26 cellular contexts compared by ENCODE assay signal in the genomic region with DNA sequence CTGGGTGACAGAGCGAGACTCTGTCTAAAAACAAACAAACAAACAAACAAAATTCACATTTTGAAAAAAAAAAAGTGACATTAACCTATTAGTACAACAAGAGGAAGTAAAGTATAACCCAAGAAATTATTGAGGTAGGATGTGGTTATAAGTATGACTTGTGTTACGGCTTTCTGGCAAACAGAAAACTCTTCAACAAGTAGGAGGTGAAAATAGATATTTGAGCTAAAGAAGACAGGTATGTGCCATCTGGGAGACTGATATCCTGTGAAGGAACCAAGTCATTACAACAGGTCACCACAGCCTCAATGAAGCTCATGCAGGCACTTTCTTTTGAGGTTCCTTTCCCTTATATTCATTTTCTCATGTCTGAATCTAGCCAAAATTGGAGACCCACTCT. TPM values are rescaled to one million over a fixed set of nuclear protein-coding genes. Genes with fewer than 3 reads are reported as not detected.
DNase-seq lines count a peak whose midpoint lies in the region; ATAC-seq lines count a peak whose summit lies in the region.
"Had no signal": no experiment of that assay in that cellular context is flagged by ENCODE, and none has a peak within 500 bp of the region (broad histone marks: within the 10 kb centered on the region; RNA-seq: fewer than 3 reads in every experiment).

No MANE protein-coding gene starts in this region.

- no peak overlapping the region for H3K4me3 Mint-ChIP-seq in activated T-cell treated with anti-CD3 and anti-CD28 coated beads, Interleukin-2, amount 50 U/mL, for 72 hours
- H3K4me3 Mint-ChIP-seq in activated T-cell treated with anti-CD3 and anti-CD28 coated beads, Interleukin-2, amount 50 U/mL, for 4 hours, result no peak overlapping the region
- H3K4me3 Mint-ChIP-seq in T-cell, result peak overlapping the region in 1 of 3 donors; percentile 32
- no peak overlapping the region for H3K4me3 Mint-ChIP-seq in natural killer cell treated with Interleukin-12 subunit alpha and Interleukin-12 subunit beta and Interleukin-15 and Interleukin-18, amount 100 ng/mL, for 72 hours

- ATAC-seq in activated T-cell treated with anti-CD3 and anti-CD28 coated beads, Interleukin-2, amount 50 U/mL, for 72 hours (replicated peaks in 1 of 2), result no peak
- ATAC-seq in activated T-cell treated with anti-CD3 and anti-CD28 coated beads, Interleukin-2, amount 50 U/mL, for 4 hours, result no peak
- ATAC-seq in T-cell (replicated peaks in 1 of 4), result peak in 1 of 4 experiments; percentile 47
- ATAC-seq in activated naive CD4-positive, alpha-beta T cell treated with anti-CD3 and anti-CD28 coated beads, Interleukin-2, amount 50 U/mL, for 72 hours, result no peak
- no peak for ATAC-seq in natural killer cell treated with Interleukin-12 subunit alpha and Interleukin-12 subunit beta and Interleukin-15 and Interleukin-18, amount 100 ng/mL, for 72 hours
- ATAC-seq in GM19467 (IDR thresholded peaks at IDR 0.05; ENCODE audit: unreplicated experiment), result no peak
- ATAC-seq: K562 had no signal

- peaks cover 10 to 17% of the 10 kb centered on the region in 2 donors for H3K36me3 Mint-ChIP-seq in activated T-cell treated with anti-CD3 and anti-CD28 coated beads, Interleukin-2, amount 50 U/mL, for 72 hours (ENCODE audit: insufficient read depth in 2 of 2)
- H3K36me3 Mint-ChIP-seq in activated T-cell treated with anti-CD3 and anti-CD28 coated beads, Interleukin-2, amount 50 U/mL, for 4 hours (ENCODE audit: insufficient read depth), result peaks cover 31% of the 10 kb centered on the region
- H3K36me3 Mint-ChIP-seq in T-cell, result peaks cover 45% of the 10 kb centered on the region
- peaks cover 0 to 33% of the 10 kb centered on the region in 2 donors for H3K36me3 Mint-ChIP-seq in activated naive CD4-positive, alpha-beta T cell treated with anti-CD3 and anti-CD28 coated beads, Interleukin-2, amount 50 U/mL, for 72 hours
- H3K36me3 Mint-ChIP-seq in natural killer cell treated with Interleukin-12 subunit alpha and Interleukin-12 subunit beta and Interleukin-15 and Interleukin-18, amount 100 ng/mL, for 72 hours, result peaks cover 26% of the 10 kb centered on the region

- no peak for DNase-seq in activated T-cell treated with anti-CD3 and anti-CD28 coated beads, Interleukin-2, amount 50 U/mL, for 72 hours
- no peak for DNase-seq in activated T-cell treated with anti-CD3 and anti-CD28 coated beads, Interleukin-2, amount 50 U/mL, for 4 hours
- no peak for DNase-seq in T-cell
- no peak for DNase-seq in activated naive CD4-positive, alpha-beta T cell treated with anti-CD3 and anti-CD28 coated beads, Interleukin-2, amount 50 U/mL, for 72 hours (ENCODE audit: low spot score in 2 of 2)
- DNase-seq in natural killer cell treated with Interleukin-12 subunit alpha and Interleukin-12 subunit beta and Interleukin-15 and Interleukin-18, amount 100 ng/mL, for 72 hours (ENCODE audit: low spot score), result no peak
- no peak for DNase-seq in SIG-M5 treated with dmso at 0.1 percent for 504 hours (lab: John Stamatoyannopoulos, UW; ENCODE audit: unreplicated experiment)
- no peak for DNase-seq in amygdala (lab: John Stamatoyannopoulos, UW)
- DNase-seq: activated effector memory CD4-positive, alpha-beta T cell treated with anti-CD3 and anti-CD28 coated beads, Interleukin-2, amount 50 U/mL, for 16 hours; aorta; BE2C; colonic mucosa; COR-L47; DMS79; effector CD8-positive, alpha-beta T cell; GDM1; glutamatergic neuron; MG63; NCI-H1105 treated with DMSO at 0.1 percent for 48 hours; NCI-H2029 treated with DMSO at 0.1 percent for 48 hours; NCI-H2227 treated with DMSO at 0.1 percent for 48 hours; NCI-H526 treated with DMSO at 0.1 percent for 48 hours; Right ventricle myocardium superior had no signal

- no peaks in the 10 kb centered on the region for H3K27me3 Mint-ChIP-seq in activated T-cell treated with anti-CD3 and anti-CD28 coated beads, Interleukin-2, amount 50 U/mL, for 72 hours (ENCODE audit: low read depth)
- no peaks in the 10 kb centered on the region for H3K27me3 Mint-ChIP-seq in activated T-cell treated with anti-CD3 and anti-CD28 coated beads, Interleukin-2, amount 50 U/mL, for 4 hours (ENCODE audit: low read depth)
- H3K27me3 Mint-ChIP-seq in T-cell, result no peaks in the 10 kb centered on the region
- no peaks in the 10 kb centered on the region for H3K27me3 Mint-ChIP-seq in natural killer cell treated with Interleukin-12 subunit alpha and Interleukin-12 subunit beta and Interleukin-15 and Interleukin-18, amount 100 ng/mL, for 72 hours

- peak overlapping the region; percentile 44 for H3K27ac Mint-ChIP-seq in activated T-cell treated with anti-CD3 and anti-CD28 coated beads, Interleukin-2, amount 50 U/mL, for 72 hours
- H3K27ac Mint-ChIP-seq in T-cell, result peak overlapping the region; percentile 65 to 81
- H3K27ac Mint-ChIP-seq in activated naive CD4-positive, alpha-beta T cell treated with anti-CD3 and anti-CD28 coated beads, Interleukin-2, amount 50 U/mL, for 72 hours, result peak overlapping the region; percentile 77 to 86
- H3K27ac Mint-ChIP-seq in natural killer cell treated with Interleukin-12 subunit alpha and Interleukin-12 subunit beta and Interleukin-15 and Interleukin-18, amount 100 ng/mL, for 72 hours, result peak overlapping the region; percentile 77 to 84

- no peaks in the 10 kb centered on the region for H3K9me3 Mint-ChIP-seq in activated T-cell treated with anti-CD3 and anti-CD28 coated beads, Interleukin-2, amount 50 U/mL, for 72 hours
- no peaks in the 10 kb centered on the region for H3K9me3 Mint-ChIP-seq in activated T-cell treated with anti-CD3 and anti-CD28 coated beads, Interleukin-2, amount 50 U/mL, for 4 hours
- no peaks in the 10 kb centered on the region for H3K9me3 Mint-ChIP-seq in T-cell
- H3K9me3 Mint-ChIP-seq in activated naive CD4-positive, alpha-beta T cell treated with anti-CD3 and anti-CD28 coated beads, Interleukin-2, amount 50 U/mL, for 72 hours, result no peaks in the 10 kb centered on the region
- no peaks in the 10 kb centered on the region for H3K9me3 Mint-ChIP-seq in natural killer cell treated with Interleukin-12 subunit alpha and Interleukin-12 subunit beta and Interleukin-15 and Interleukin-18, amount 100 ng/mL, for 72 hours

- peaks cover 6% of the 10 kb centered on the region for H3K4me1 Mint-ChIP-seq in activated T-cell treated with anti-CD3 and anti-CD28 coated beads, Interleukin-2, amount 50 U/mL, for 72 hours (ENCODE audit: low read depth)
- H3K4me1 Mint-ChIP-seq in activated T-cell treated with anti-CD3 and anti-CD28 coated beads, Interleukin-2, amount 50 U/mL, for 4 hours (ENCODE audit: low read depth), result peaks cover 15% of the 10 kb centered on the region
- peaks cover 15 to 22% (median 16%) of the 10 kb centered on the region in 3 donors for H3K4me1 Mint-ChIP-seq in T-cell
- H3K4me1 Mint-ChIP-seq in natural killer cell treated with Interleukin-12 subunit alpha and Interleukin-12 subunit beta and Interleukin-15 and Interleukin-18, amount 100 ng/mL, for 72 hours (ENCODE audit: low read depth in 2 of 2), result peaks cover 9 to 10% of the 10 kb centered on the region in 2 donors

- CTCF ChIA-PET in T-cell (lab: Charles Lee), result interaction anchor here (0.6 to 1.0 kb wide), 2 partner anchors 11 to 15 kb away, joined by 3 read pairs; no protein-coding TSS in a partner anchor

- POLR2A ChIA-PET in T-cell (lab: Charles Lee), result interaction anchor here in 1 of 2 donors (0.5 to 1.0 kb wide), 3 partner anchors 14 to 179 kb away, joined by 3 to 4 read pairs (median 3); no protein-coding TSS in a partner anchor

RNA-seq across cellular contexts. Expression of a gene that starts 28.8 kb away (rescaled TPM):
- not detected for total RNA-seq in activated T-cell treated with anti-CD3 and anti-CD28 coated beads, Interleukin-2, amount 50 U/mL, for 72 hours
- total RNA-seq in activated T-cell treated with anti-CD3 and anti-CD28 coated beads, Interleukin-2, amount 50 U/mL, for 4 hours, result not detected
- total RNA-seq in T-cell, result under 1 TPM in 1 of 5 donors, not detected in 4; 0.33 TPM
- not detected for total RNA-seq in activated naive CD4-positive, alpha-beta T cell treated with anti-CD3 and anti-CD28 coated beads, Interleukin-2, amount 50 U/mL, for 72 hours
- under 1 TPM in 1 of 2 donors, not detected in 1; 0.39 TPM for total RNA-seq in natural killer cell treated with Interleukin-12 subunit alpha and Interleukin-12 subunit beta and Interleukin-15 and Interleukin-18, amount 100 ng/mL, for 72 hours
- total RNA-seq: HT1080, K562, Right ventricle myocardium superior, tibial nerve had no signal

RNA-seq across cellular contexts. Expression of a gene that starts 46.8 kb away (rescaled TPM):
- 10 to 100 TPM; 33.2 to 49.2 TPM for total RNA-seq in activated T-cell treated with anti-CD3 and anti-CD28 coated beads, Interleukin-2, amount 50 U/mL, for 72 hours
- total RNA-seq in activated T-cell treated with anti-CD3 and anti-CD28 coated beads, Interleukin-2, amount 50 U/mL, for 4 hours, result 10 to 100 TPM; 30.8 to 36.1 (median 32.3) TPM
- 100 to 1,000 TPM; 218 to 437 (median 244) TPM for total RNA-seq in T-cell
- total RNA-seq in activated naive CD4-positive, alpha-beta T cell treated with anti-CD3 and anti-CD28 coated beads, Interleukin-2, amount 50 U/mL, for 72 hours, result 10 to 100 TPM; 50.2 to 56.3 TPM
- total RNA-seq in natural killer cell treated with Interleukin-12 subunit alpha and Interleukin-12 subunit beta and Interleukin-15 and Interleukin-18, amount 100 ng/mL, for 72 hours, result 10 to 100 TPM; 74.9 to 86.0 TPM
